In genomic region chr2:69180974-69181373, GRCh38 we compare ENCODE assay signal across 19 cellular contexts.
A peak's percentile ranks its signal among the peaks of the same experiment; 100 is the strongest.
DNase-seq lines count a peak whose midpoint lies in the region; ATAC-seq, FAIRE-seq and TF ChIP-seq lines count a peak whose summit lies in the region.
"Had no signal": no experiment of that assay in that cellular context is flagged by ENCODE, and none has a peak within 500 bp of the region (broad histone marks: within the 10 kb centered on the region; RNA-seq: fewer than 3 reads in every experiment).

No MANE protein-coding gene starts in this region.

- no peaks in the 10 kb centered on the region for H3K9me3 Mint-ChIP-seq in effector memory CD8-positive, alpha-beta T cell
- H3K9me3 Mint-ChIP-seq in activated T-cell treated with anti-CD3 and anti-CD28 coated beads, Interleukin-2, amount 50 U/mL, for 24 hours: no peaks in the 10 kb centered on the region

- dilution Hi-C loops in mammary epithelial cell (cut with HindIII; ENCODE audit: low sequenced_read_pairs): no loop called here
- dilution Hi-C loops in keratinocyte (cut with MboI; ENCODE audit: extremely low pct_ligation_motif_present, low sequenced_read_pairs): no loop called here

- no peaks in the 10 kb centered on the region for H3K36me3 Mint-ChIP-seq in effector memory CD8-positive, alpha-beta T cell (ENCODE audit: insufficient read depth)
- no peaks in the 10 kb centered on the region for H3K36me3 Mint-ChIP-seq in activated T-cell treated with anti-CD3 and anti-CD28 coated beads, Interleukin-2, amount 50 U/mL, for 24 hours (ENCODE audit: low read depth)

- H3K9ac ChIP-seq in mammary epithelial cell (ENCODE audit: insufficient read depth, low read length) (no peak overlapping the region), keratinocyte (ENCODE audit: control insufficient read depth, extremely low read depth, insufficient read depth, low read length) (no peak overlapping the region)

- no peak for TF ChIP-seq CTCF in HL-60 (IDR thresholded peaks at IDR 0.05; ENCODE audit: insufficient read depth, low read length)
- TF ChIP-seq CTCF in mammary epithelial cell (conservative IDR thresholded peaks at IDR 0.05 in 1 of 2, IDR thresholded peaks at IDR 0.05 in 1 of 2; ENCODE audit: extremely low read depth in 1 of 2, insufficient read depth in 1 of 2, low read depth in 1 of 2, low read length in 2 of 2): no peak
- TF ChIP-seq CTCF in keratinocyte (optimal IDR thresholded peaks at IDR 0.05 in 1 of 3, IDR thresholded peaks at IDR 0.05 in 1 of 3, conservative IDR thresholded peaks at IDR 0.05 in 1 of 3; ENCODE audit: extremely low read depth in 1 of 3, insufficient read depth in 2 of 3, low read length in 3 of 3): no peak
- no peak for TF ChIP-seq CTCF in spleen (IDR thresholded peaks at IDR 0.05 in 8 of 11, conservative IDR thresholded peaks at IDR 0.05 in 3 of 11)

- H3K27me3 ChIP-seq in HL-60 (ENCODE audit: insufficient read depth, poor library complexity, severe bottlenecking): no peaks in the 10 kb centered on the region
- no peaks in the 10 kb centered on the region for H3K27me3 ChIP-seq in mammary epithelial cell (ENCODE audit: insufficient read depth, low read length)
- H3K27me3 ChIP-seq in keratinocyte (ENCODE audit: control insufficient read depth, extremely low read depth, insufficient read depth, low read length): no peaks in the 10 kb centered on the region
- H3K27me3 ChIP-seq in spleen (replicated peaks in 1 of 7): no peaks in the 10 kb centered on the region

- peak; percentile 5 for FAIRE-seq in keratinocyte (lab: Jason Lieb, UNC)
- FAIRE-seq: A549 had no signal

- H3K36me3 ChIP-seq in mammary epithelial cell (ENCODE audit: insufficient read depth, low read length): no peaks in the 10 kb centered on the region
- peaks cover 3% of the 10 kb centered on the region in 2 experiments for H3K36me3 ChIP-seq in keratinocyte (ENCODE audit: control insufficient read depth in 2 of 2, extremely low read depth in 1 of 2, insufficient read depth in 2 of 2, low read length in 2 of 2)
- no peaks in the 10 kb centered on the region for H3K36me3 ChIP-seq in spleen

- no peak overlapping the region for H3K4me3 Mint-ChIP-seq in effector memory CD8-positive, alpha-beta T cell
- H3K4me3 Mint-ChIP-seq in activated T-cell treated with anti-CD3 and anti-CD28 coated beads, Interleukin-2, amount 50 U/mL, for 24 hours: no peak overlapping the region

- H3K9me3 ChIP-seq in mammary epithelial cell (replicated peaks; ENCODE audit: insufficient read depth, low read length): no peaks in the 10 kb centered on the region
- no peaks in the 10 kb centered on the region for H3K9me3 ChIP-seq in keratinocyte (ENCODE audit: control insufficient read depth, low read depth, low read length)
- H3K9me3 ChIP-seq in spleen: no peaks in the 10 kb centered on the region
- H3K9me3 ChIP-seq: A549 had no signal

- H3K4me2 ChIP-seq in mammary epithelial cell (ENCODE audit: insufficient read depth, low read depth, low read length) (peak overlapping the region; percentile 27), keratinocyte (ENCODE audit: control insufficient read depth, extremely low read depth, insufficient read depth, low read depth, low read length) (peak overlapping the region; percentile 66)
- H3K4me2 ChIP-seq: A549, PC-9 had no signal

- 80% methylated on average over 1 of the region's 1 CpG for WGBS in mammary epithelial cell (ENCODE audit: low coverage, missing lambda C conversion rate)
- WGBS in spleen, 5 donors: 62 to 87% (median 76%) methylated on average over 1 of the region's 1 CpG

- no peak for TF ChIP-seq POLR2A in spleen (IDR thresholded peaks at IDR 0.05)

- BruUV-seq in mammary epithelial cell (replicated peaks; lab: Mats Ljungman, UMichigan): no TSS peak

- H2AFZ ChIP-seq in mammary epithelial cell (ENCODE audit: low read depth, low read length) (peak overlapping the region; percentile 53), keratinocyte (ENCODE audit: control insufficient read depth, low read length) (peak overlapping the region; percentile 28)
- H2AFZ ChIP-seq: PC-9 had no signal

- peaks cover 2% of the 10 kb centered on the region for H3K9me1 ChIP-seq in keratinocyte (ENCODE audit: control insufficient read depth, extremely low read depth, insufficient read depth, low read length)

- peaks cover 5 to 6% of the 10 kb centered on the region in 2 donors for H3K4me1 Mint-ChIP-seq in effector memory CD8-positive, alpha-beta T cell (ENCODE audit: low read depth in 2 of 2)
- peaks cover 2% of the 10 kb centered on the region for H3K4me1 Mint-ChIP-seq in activated T-cell treated with anti-CD3 and anti-CD28 coated beads, Interleukin-2, amount 50 U/mL, for 24 hours (ENCODE audit: low read depth)

- in situ Hi-C loops in mammary epithelial cell (cut with MboI; ENCODE audit: low sequenced_read_pairs in 2 of 2): no loop called here

- intact Hi-C loops in mammary epithelial cell (cut with micrococcal nuclease): no loop called here
- intact Hi-C loops in spleen (cut with DNase I; ENCODE audit: low total_unique reads): no loop called here

- no peaks in the 10 kb centered on the region for H3K79me2 ChIP-seq in mammary epithelial cell (ENCODE audit: insufficient read depth, low read length)
- H3K79me2 ChIP-seq in keratinocyte (ENCODE audit: control insufficient read depth, insufficient read depth, low read length): no peaks in the 10 kb centered on the region

- peaks cover 54 to 57% of the 10 kb centered on the region in 2 donors for H3K27me3 Mint-ChIP-seq in effector memory CD8-positive, alpha-beta T cell
- H3K27me3 Mint-ChIP-seq in activated T-cell treated with anti-CD3 and anti-CD28 coated beads, Interleukin-2, amount 50 U/mL, for 24 hours: peaks cover 28% of the 10 kb centered on the region

- H3K4me1 ChIP-seq in mammary epithelial cell (ENCODE audit: insufficient read depth, low read length): peaks cover 47% of the 10 kb centered on the region
- H3K4me1 ChIP-seq in keratinocyte (ENCODE audit: control insufficient read depth, extremely low read depth, insufficient read depth, low read length): peaks cover 44% of the 10 kb centered on the region
- H3K4me1 ChIP-seq in spleen: peaks cover 0 to 43% (median 21%) of the 10 kb centered on the region in 6 donors

- DNase-seq in HL-60 (ENCODE audit: low read depth in 1 of 2, low spot score in 1 of 2): no peak
- DNase-seq in mammary epithelial cell: peak; percentile 24
- no peak for DNase-seq in keratinocyte (ENCODE audit: low read depth, low spot score)
- no peak for DNase-seq in spleen
- no peak for DNase-seq in effector memory CD8-positive, alpha-beta T cell
- no peak for DNase-seq in retina
- no peak for DNase-seq in activated T-cell treated with anti-CD3 and anti-CD28 coated beads, Interleukin-2, amount 50 U/mL, for 24 hours
- DNase-seq in NCI-H2171 (lab: John Stamatoyannopoulos, UW): no peak
- DNase-seq: COR-L47, DMS153, EL, NCI-H1048, NCI-H1694, NCI-H69, PC-9 had no signal

- peak overlapping the region; percentile 32; the same call in 1 of the 2 replicates for H3K27ac ChIP-seq in HL-60 (replicated peaks)
- no peak overlapping the region for H3K27ac ChIP-seq in mammary epithelial cell (ENCODE audit: insufficient read depth, low read depth, low read length)
- H3K27ac ChIP-seq in keratinocyte (ENCODE audit: control insufficient read depth, insufficient read depth, low read length): no peak overlapping the region
- H3K27ac ChIP-seq in spleen: peak overlapping the region in 6 of 8 donors; percentile 22 to 92 (median 39)
- H3K27ac ChIP-seq: C4-2B, PC-9 had no signal

- ATAC-seq in effector memory CD8-positive, alpha-beta T cell (replicated peaks): no peak
- ATAC-seq: A549, HCT116, Right ventricle myocardium inferior had no signal

- CTCF ChIA-PET in mammary epithelial cell (lab: Charles Lee; ENCODE audit: low non-redundant PET): no interaction called here

- H4K20me1 ChIP-seq in mammary epithelial cell (ENCODE audit: insufficient read depth, low read length) (no peaks in the 10 kb centered on the region), keratinocyte (ENCODE audit: control insufficient read depth, extremely low read depth, insufficient read depth, low read length) (no peaks in the 10 kb centered on the region)

- no peak overlapping the region for H3K27ac Mint-ChIP-seq in effector memory CD8-positive, alpha-beta T cell
- no peak overlapping the region for H3K27ac Mint-ChIP-seq in activated T-cell treated with anti-CD3 and anti-CD28 coated beads, Interleukin-2, amount 50 U/mL, for 24 hours

- H3K4me3 ChIP-seq in HL-60 (replicated peaks; ENCODE audit: insufficient read depth, low read length) (no peak overlapping the region), mammary epithelial cell (replicated peaks in 1 of 3; ENCODE audit: insufficient read depth in 1 of 3, low read depth in 2 of 3, low read length in 3 of 3) (no peak overlapping the region), keratinocyte (ENCODE audit: control insufficient read depth in 2 of 3, extremely low read depth in 1 of 3, insufficient read depth in 2 of 3, low read depth in 1 of 3, low read length in 3 of 3) (no peak overlapping the region), spleen (no peak overlapping the region)
- H3K4me3 ChIP-seq: A549, PC-9 had no signal

Comparison
In these comparisons a context has a peak if more than half of its experiments do, and no peak if none do; other contexts are left out.
1. H3K27ac ChIP-seq: peak in HL-60 (single experiment) and spleen (6 of 8); none in mammary epithelial cell (single experiment) and keratinocyte (single experiment).